Comparison of ENCODE assay signal across 17 cellular contexts in genomic region chr9:89273528-89274279, GRCh38. TPM values are rescaled to one million over a fixed set of nuclear protein-coding genes. Genes with fewer than 3 reads are reported as not detected.
DNase-seq lines count a peak whose midpoint lies in the region; ATAC-seq, FAIRE-seq and TF ChIP-seq lines count a peak whose summit lies in the region.
"Had no signal": no experiment of that assay in that cellular context is flagged by ENCODE, and none has a peak within 500 bp of the region (broad histone marks: within the 10 kb centered on the region; RNA-seq: fewer than 3 reads in every experiment).

No MANE protein-coding gene starts in this region.

- H3K4me1 ChIP-seq in HepG2 (ENCODE audit: insufficient read depth, low read length) (no peaks in the 10 kb centered on the region), right lobe of liver (no peaks in the 10 kb centered on the region), HEK293 (ENCODE audit: control insufficient read depth, insufficient read depth, low read length) (no peaks in the 10 kb centered on the region), K562 (replicated peaks in 1 of 2; ENCODE audit: control insufficient read depth in 2 of 2, insufficient read depth in 2 of 2, low read length in 2 of 2) (no peaks in the 10 kb centered on the region)
- H3K4me1 ChIP-seq: HAP-1 had no signal

- BruUV-seq in HepG2 (replicated peaks; lab: Mats Ljungman, UMichigan) (no TSS peak), K562 (replicated peaks; lab: Mats Ljungman, UMichigan) (no TSS peak)

- H3K9me3 ChIP-seq in HepG2 (ENCODE audit: low read length) (peaks cover 33% of the 10 kb centered on the region), right lobe of liver (no peaks in the 10 kb centered on the region), HEK293 (ENCODE audit: control insufficient read depth, insufficient read depth, low read depth, low read length) (no peaks in the 10 kb centered on the region), K562 (replicated peaks; ENCODE audit: control insufficient read depth, insufficient read depth, low read depth, low read length) (no peaks in the 10 kb centered on the region)
- H3K9me3 ChIP-seq: HAP-1 had no signal

- 23% methylated on average over 3 of the region's 3 CpGs for WGBS in HepG2 (ENCODE audit: low lambda C conversion rate)
- 80% methylated on average over 3 of the region's 3 CpGs for WGBS in right lobe of liver (ENCODE audit: insufficient coverage, low coverage, low lambda C conversion rate, missing lambda C conversion rate)
- WGBS in K562 (ENCODE audit: insufficient coverage, low coverage, missing lambda C conversion rate): 0% methylated on average over 3 of the region's 3 CpGs

- TF ChIP-seq CTCF in HepG2 (CRISPR knock-in tag; IDR thresholded peaks at IDR 0.05) (no peak), right lobe of liver (IDR thresholded peaks at IDR 0.05) (no peak), HEK293 (tag by site-specific recombination; IDR thresholded peaks at IDR 0.05) (no peak), K562 (IDR thresholded peaks at IDR 0.05 in 2 of 3, conservative IDR thresholded peaks at IDR 0.05 in 1 of 3; ENCODE audit: insufficient read depth in 2 of 3, low read depth in 1 of 3, low read length in 3 of 3) (no peak)

- no peak for TF ChIP-seq EP300 in HepG2 (IDR thresholded peaks at IDR 0.05; ENCODE audit: low read depth in 2 of 2, low read length in 2 of 2)
- no peak for TF ChIP-seq EP300 in HepG2 (CRISPR knock-in tag; IDR thresholded peaks at IDR 0.05; ENCODE audit: borderline replicate concordance)
- no peak for TF ChIP-seq EP300 in K562 (IDR thresholded peaks at IDR 0.05; ENCODE audit: low read length)

- intact Hi-C loops in HepG2 (cut with micrococcal nuclease; ENCODE audit: unreplicated experiment): no loop called here
- intact Hi-C loops in right lobe of liver (cut with DNase I): no loop called here
- intact Hi-C loops in K562 (cut with micrococcal nuclease): no loop called here

- H3K9ac ChIP-seq in HepG2 (ENCODE audit: insufficient read depth, low read depth, low read length) (no peak overlapping the region), K562 (ENCODE audit: insufficient read depth in 1 of 2, low read depth in 2 of 2, low read length in 2 of 2) (no peak overlapping the region)
- H3K9ac ChIP-seq: BLaER1, KMS-11 had no signal

- H3K27me3 ChIP-seq in HepG2 (ENCODE audit: control insufficient read depth in 1 of 2, insufficient read depth in 2 of 2, low read length in 2 of 2): no peaks in the 10 kb centered on the region
- H3K27me3 ChIP-seq in right lobe of liver: no peaks in the 10 kb centered on the region
- H3K27me3 ChIP-seq in K562 (ENCODE audit: control insufficient read depth in 2 of 2, insufficient read depth in 2 of 2, low read length in 2 of 2): no peaks in the 10 kb centered on the region
- H3K27me3 ChIP-seq: BLaER1 had no signal

- H3K27ac ChIP-seq in HepG2 (ENCODE audit: extremely low read length, insufficient read depth, low read length) (no peak overlapping the region), right lobe of liver (no peak overlapping the region), HEK293 (ENCODE audit: extremely low read depth, low read depth, low read length) (no peak overlapping the region), K562 (ENCODE audit: extremely low read depth, low read depth, low read length) (no peak overlapping the region)
- H3K27ac ChIP-seq: BLaER1, KMS-11 had no signal

- no peak overlapping the region for H3K4me3 ChIP-seq in HepG2 (replicated peaks in 1 of 3; ENCODE audit: insufficient read depth in 1 of 3, low read depth in 2 of 3, low read length in 3 of 3)
- H3K4me3 ChIP-seq in right lobe of liver: no peak overlapping the region
- H3K4me3 ChIP-seq in HEK293 (ENCODE audit: low read depth, low read length): no peak overlapping the region
- H3K4me3 ChIP-seq in K562: no peak overlapping the region
- H3K4me3 ChIP-seq: BLaER1, GM23248, HAP-1 had no signal

- FAIRE-seq in HepG2 (lab: Jason Lieb, UNC) (no peak), K562 (lab: Jason Lieb, UNC) (no peak)
- FAIRE-seq: HTR-8/SVneo had no signal

- H3K36me3 ChIP-seq in HepG2 (replicated peaks in 1 of 2; ENCODE audit: control insufficient read depth in 1 of 2, insufficient read depth in 2 of 2, low read length in 2 of 2) (no peaks in the 10 kb centered on the region), right lobe of liver (no peaks in the 10 kb centered on the region), HEK293 (ENCODE audit: control insufficient read depth in 2 of 2, insufficient read depth in 1 of 2, low read length in 2 of 2) (no peaks in the 10 kb centered on the region), K562 (ENCODE audit: control insufficient read depth, insufficient read depth, low read length) (no peaks in the 10 kb centered on the region)
- H3K36me3 ChIP-seq: BLaER1, HAP-1 had no signal

- TF ChIP-seq RAD21 in HepG2 (CRISPR knock-in tag; IDR thresholded peaks at IDR 0.05) (no peak), K562 (CRISPR knock-in tag; conservative IDR thresholded peaks at IDR 0.05 in 1 of 2, IDR thresholded peaks at IDR 0.05 in 1 of 2) (no peak)

- ATAC-seq in HepG2 (no peak), right lobe of liver (no peak), K562 (no peak)
- ATAC-seq: CD8-positive, alpha-beta T cell had no signal

- H3K79me2 ChIP-seq in HepG2 (ENCODE audit: insufficient read depth, low read length) (no peaks in the 10 kb centered on the region), K562 (ENCODE audit: control insufficient read depth, insufficient read depth, low read length) (no peaks in the 10 kb centered on the region)

- TF ChIP-seq POLR2A in HepG2 (IDR thresholded peaks at IDR 0.05; ENCODE audit: insufficient read depth in 1 of 2, low read depth in 2 of 2, low read length in 2 of 2): no peak
- TF ChIP-seq POLR2A in right lobe of liver (IDR thresholded peaks at IDR 0.05): no peak
- no peak for TF ChIP-seq POLR2A in K562 (conservative IDR thresholded peaks at IDR 0.05)

- H3K4me2 ChIP-seq in HepG2 (ENCODE audit: low read depth, low read length) (no peak overlapping the region), K562 (ENCODE audit: insufficient read depth, low read length) (no peak overlapping the region)
- H3K4me2 ChIP-seq: BLaER1, KMS-11 had no signal

- no peak overlapping the region for H2AFZ ChIP-seq in HepG2 (ENCODE audit: low read length)
- no peak overlapping the region for H2AFZ ChIP-seq in K562 (ENCODE audit: low read depth, low read length)
- H2AFZ ChIP-seq: GM23248 had no signal

- POLR2A ChIA-PET in HepG2 (lab: Yijun Ruan, JAX): no interaction called here
- POLR2A ChIA-PET in HEK293 (lab: Yijun Ruan, JAX): no interaction called here
- POLR2A ChIA-PET in K562 (lab: Yijun Ruan, JAX): no interaction called here

- H3K9me1 ChIP-seq in K562 (ENCODE audit: control insufficient read depth, insufficient read depth, low read length): no peaks in the 10 kb centered on the region

- in situ Hi-C loops in HepG2 (cut with HindIII; ENCODE audit: extremely low pct_ligation_motif_present, low pct_unique_long_range_greater_than_20kb): no loop called here
- in situ Hi-C loops in K562 (cut with MboI): no loop called here

- CTCF ChIA-PET in HepG2 (lab: Yijun Ruan, JAX; ENCODE audit: low intra/inter-chr PET ratio, low total read pairs) (no interaction called here), HEK293 (lab: Yijun Ruan, JAX) (interaction anchor here (0.7 kb wide), 1 partner anchor 102 kb away, joined by 3 read pairs; no protein-coding TSS in a partner anchor), K562 (lab: Yijun Ruan, JAX; ENCODE audit: low intra/inter-chr PET ratio) (no interaction called here)

- H4K20me1 ChIP-seq in HepG2 (ENCODE audit: insufficient read depth, low read length) (no peaks in the 10 kb centered on the region), K562 (replicated peaks; ENCODE audit: control insufficient read depth, insufficient read depth, low read length) (no peaks in the 10 kb centered on the region)
- H4K20me1 ChIP-seq: BLaER1 had no signal

- no peak for DNase-seq in HepG2 (ENCODE audit: low spot score)
- DNase-seq in right lobe of liver: no peak
- DNase-seq in K562 (ENCODE audit: extremely low read depth in 1 of 4, low spot score in 3 of 4): no peak
- DNase-seq in activated naive CD4-positive, alpha-beta T cell treated with anti-CD3 and anti-CD28 coated beads, Interleukin-2, amount 50 U/mL, for 16 hours: no peak
- no peak for DNase-seq in hypothalamus (lab: John Stamatoyannopoulos, UW)
- no peak for DNase-seq in NCI-H748 treated with DMSO at 0.1 percent for 48 hours (lab: John Stamatoyannopoulos, UW)
- DNase-seq: Calu3; CD8-positive, alpha-beta T cell; DMS79 treated with DMSO at 0.1 percent for 48 hours; GF-D8; GM23248; HFFc6 had no signal

RNA-seq across cellular contexts. Expression of gene CKS2, which starts 37.3 kb away (rescaled TPM):
- total RNA-seq in HepG2 (2016; rRNA removed; fragmentation: Illumina TruSeq; extraction: Trizol) (317 and 498 TPM in 2 replicates), right lobe of liver (10 to 100 TPM in 3 of 6 experiments, 1 to 10 TPM in 3; 4.4 to 27.2 (median 9.1) TPM), K562 (2014; rRNA removed) (92.9 and 123 TPM in 2 replicates), K562 (2014; rRNA removed; fragmentation: Illumina TruSeq; extraction: Trizol) (300 and 321 TPM in 2 replicates), K562 (2015; rRNA removed; fragmentation: Illumina TruSeq; extraction: Trizol) (339 and 348 TPM in 2 replicates), K562 (2021) (146 and 167 TPM in 2 replicates)
- 202 and 209 TPM in 2 replicates for total RNA-seq in HepG2 (2016; cell fraction: cytosol; rRNA removed; fragmentation: Illumina TruSeq; extraction: Trizol; ENCODE audit: low read depth)
- total RNA-seq in HepG2 (2016; cell fraction: insoluble cytoplasmic fraction; rRNA removed; fragmentation: Illumina TruSeq; extraction: Trizol): 319 and 528 TPM in 2 replicates
- total RNA-seq in HepG2 (2016; cell fraction: membrane; rRNA removed; fragmentation: Illumina TruSeq; extraction: Trizol): 159 TPM in 2 replicates
- 121 and 124 TPM in 2 replicates for total RNA-seq in HepG2 (2016; cell fraction: nucleus; rRNA removed; fragmentation: Illumina TruSeq; extraction: Trizol)
- polyA plus RNA-seq in HepG2 (2011; rRNA removed) (151 and 251 TPM in 2 replicates), K562 (2011; rRNA removed) (429 and 448 TPM in 2 replicates), K562 (2014; fragmentation: Illumina TruSeq; extraction: Trizol) (248 and 256 TPM in 2 replicates), K562 (2014; fragmentation: Nextera tagmentation; extraction: Ambion mirVana) (100 to 1,000 TPM; 853 to 941 TPM), K562 (2014; rRNA removed) (241 and 319 TPM in 2 replicates)
- polyA plus RNA-seq in HepG2 (2011; cell fraction: cytosol; rRNA removed): 262 and 383 TPM in 2 replicates
- 75.2 and 95.2 TPM in 2 replicates for polyA plus RNA-seq in HepG2 (2011; cell fraction: nucleus; rRNA removed)
- polyA plus RNA-seq in HepG2 (2012): 170 and 179 TPM in 2 replicates
- 102 and 110 TPM in 2 replicates for polyA plus RNA-seq in HepG2 (2016; cell fraction: cytosol; fragmentation: Illumina TruSeq; extraction: Trizol; ENCODE audit: low read depth)
- polyA plus RNA-seq in HepG2 (2016; cell fraction: insoluble cytoplasmic fraction; fragmentation: Illumina TruSeq; extraction: Trizol; ENCODE audit: low read depth): 534 and 617 TPM in 2 replicates
- 117 and 124 TPM in 2 replicates for polyA plus RNA-seq in HepG2 (2016; cell fraction: membrane; fragmentation: Illumina TruSeq; extraction: Trizol; ENCODE audit: low read depth)
- polyA plus RNA-seq in HepG2 (2016; cell fraction: nucleus; fragmentation: Illumina TruSeq; extraction: Trizol; ENCODE audit: insufficient read depth, low read depth): 190 and 193 TPM in 2 replicates
- polyA minus RNA-seq in HepG2 (2011; rRNA and poly(A)+ RNA removed; ENCODE audit: low replicate concordance): 158 and 427 TPM in 2 replicates
- 55.3 and 63.5 TPM in 2 replicates for polyA minus RNA-seq in HepG2 (2011; cell fraction: cytosol; rRNA and poly(A)+ RNA removed)
- 22.9 and 24.1 TPM in 2 replicates for polyA minus RNA-seq in HepG2 (2011; cell fraction: nucleus; rRNA and poly(A)+ RNA removed)
- 19.4 and 24.0 TPM in 2 replicates for total RNA-seq in K562 (2011; cell fraction: chromatin; rRNA removed; ENCODE audit: low replicate concordance)
- 23.8 TPM in 2 replicates for total RNA-seq in K562 (2011; cell fraction: nucleolus; rRNA removed)
- total RNA-seq in K562 (2011; cell fraction: nucleoplasm; rRNA removed): 42.3 and 44.0 TPM in 2 replicates
- polyA plus RNA-seq in K562 (2011; cell fraction: cytosol; rRNA removed): 508 and 550 TPM in 2 replicates
- polyA plus RNA-seq in K562 (2011; cell fraction: nucleus; rRNA removed): 67.9 and 138 TPM in 2 replicates
- polyA plus RNA-seq in K562 (2012): 138 and 394 TPM in 2 replicates
- polyA minus RNA-seq in K562 (2011; rRNA and poly(A)+ RNA removed): 181 and 187 TPM in 2 replicates
- 77.6 and 77.9 TPM in 2 replicates for polyA minus RNA-seq in K562 (2011; cell fraction: cytosol; rRNA and poly(A)+ RNA removed)
- polyA minus RNA-seq in K562 (2011; cell fraction: nucleus; rRNA and poly(A)+ RNA removed): 18.2 and 31.9 TPM in 2 replicates

RNA-seq across cellular contexts. Expression of gene SECISBP2, which starts 44.6 kb away (rescaled TPM):
- total RNA-seq in HepG2 (2016; rRNA removed; fragmentation: Illumina TruSeq; extraction: Trizol): 32.4 and 32.9 TPM in 2 replicates
- total RNA-seq in HepG2 (2016; cell fraction: cytosol; rRNA removed; fragmentation: Illumina TruSeq; extraction: Trizol; ENCODE audit: low read depth): 14.6 and 17.7 TPM in 2 replicates
- 34.2 and 35.3 TPM in 2 replicates for total RNA-seq in HepG2 (2016; cell fraction: insoluble cytoplasmic fraction; rRNA removed; fragmentation: Illumina TruSeq; extraction: Trizol)
- total RNA-seq in HepG2 (2016; cell fraction: membrane; rRNA removed; fragmentation: Illumina TruSeq; extraction: Trizol): 39.7 and 44.1 TPM in 2 replicates
- total RNA-seq in HepG2 (2016; cell fraction: nucleus; rRNA removed; fragmentation: Illumina TruSeq; extraction: Trizol): 37.8 and 40.1 TPM in 2 replicates
- polyA plus RNA-seq in HepG2 (2011; rRNA removed): 38.0 and 38.4 TPM in 2 replicates
- polyA plus RNA-seq in HepG2 (2011; cell fraction: cytosol; rRNA removed): 20.4 and 26.2 TPM in 2 replicates
- 48.6 and 57.7 TPM in 2 replicates for polyA plus RNA-seq in HepG2 (2011; cell fraction: nucleus; rRNA removed)
- 31.4 and 31.5 TPM in 2 replicates for polyA plus RNA-seq in HepG2 (2012)
- 18.7 and 19.7 TPM in 2 replicates for polyA plus RNA-seq in HepG2 (2016; cell fraction: cytosol; fragmentation: Illumina TruSeq; extraction: Trizol; ENCODE audit: low read depth)
- polyA plus RNA-seq in HepG2 (2016; cell fraction: insoluble cytoplasmic fraction; fragmentation: Illumina TruSeq; extraction: Trizol; ENCODE audit: low read depth): 32.7 and 33.1 TPM in 2 replicates
- 33.3 and 34.2 TPM in 2 replicates for polyA plus RNA-seq in HepG2 (2016; cell fraction: membrane; fragmentation: Illumina TruSeq; extraction: Trizol; ENCODE audit: low read depth)
- 46.3 and 52.0 TPM in 2 replicates for polyA plus RNA-seq in HepG2 (2016; cell fraction: nucleus; fragmentation: Illumina TruSeq; extraction: Trizol; ENCODE audit: insufficient read depth, low read depth)
- polyA minus RNA-seq in HepG2 (2011; rRNA and poly(A)+ RNA removed; ENCODE audit: low replicate concordance): 21.8 and 27.1 TPM in 2 replicates
- 13.3 and 14.0 TPM in 2 replicates for polyA minus RNA-seq in HepG2 (2011; cell fraction: cytosol; rRNA and poly(A)+ RNA removed)
- 60.4 and 64.4 TPM in 2 replicates for polyA minus RNA-seq in HepG2 (2011; cell fraction: nucleus; rRNA and poly(A)+ RNA removed)
- total RNA-seq in right lobe of liver: 10 to 100 TPM; 17.3 to 34.2 (median 26.5) TPM
- total RNA-seq in K562 (2011; cell fraction: chromatin; rRNA removed; ENCODE audit: low replicate concordance): 54.0 and 118 TPM in 2 replicates
- total RNA-seq in K562 (2011; cell fraction: nucleolus; rRNA removed): 25.5 and 35.9 TPM in 2 replicates
- 63.3 and 77.9 TPM in 2 replicates for total RNA-seq in K562 (2011; cell fraction: nucleoplasm; rRNA removed)
- total RNA-seq in K562 (2014; rRNA removed): 20.1 and 20.6 TPM in 2 replicates
- 27.7 and 30.6 TPM in 2 replicates for total RNA-seq in K562 (2014; rRNA removed; fragmentation: Illumina TruSeq; extraction: Trizol)
- 25.6 and 26.1 TPM in 2 replicates for total RNA-seq in K562 (2015; rRNA removed; fragmentation: Illumina TruSeq; extraction: Trizol)
- total RNA-seq in K562 (2021): 23.9 and 25.0 TPM in 2 replicates
- 39.7 and 41.6 TPM in 2 replicates for polyA plus RNA-seq in K562 (2011; rRNA removed)
- 15.8 and 21.9 TPM in 2 replicates for polyA plus RNA-seq in K562 (2011; cell fraction: cytosol; rRNA removed)
- polyA plus RNA-seq in K562 (2011; cell fraction: nucleus; rRNA removed): 56.1 and 71.8 TPM in 2 replicates
- 16.4 and 25.8 TPM in 2 replicates for polyA plus RNA-seq in K562 (2012)
- polyA plus RNA-seq in K562 (2014; fragmentation: Illumina TruSeq; extraction: Trizol): 30.8 and 36.0 TPM in 2 replicates
- 1 to 10 TPM; 3.2 to 3.9 TPM for polyA plus RNA-seq in K562 (2014; fragmentation: Nextera tagmentation; extraction: Ambion mirVana)
- polyA plus RNA-seq in K562 (2014; rRNA removed): 26.6 and 31.0 TPM in 2 replicates
- 24.6 and 30.1 TPM in 2 replicates for polyA minus RNA-seq in K562 (2011; rRNA and poly(A)+ RNA removed)
- 9.4 and 14.0 TPM in 2 replicates for polyA minus RNA-seq in K562 (2011; cell fraction: cytosol; rRNA and poly(A)+ RNA removed)
- 23.8 and 38.4 TPM in 2 replicates for polyA minus RNA-seq in K562 (2011; cell fraction: nucleus; rRNA and poly(A)+ RNA removed)

Comparison
In these comparisons a context has a peak if more than half of its experiments do, and no peak if none do; other contexts are left out.
1. Of the 241 proteins assayed by ChIP-seq in both HepG2 and K562: peak only in HepG2: none; only in K562: CBX5; in both: none; in neither: 240.